8 cellular contexts compared by ENCODE assay signal in genomic region chr1:159009704-159010361, GRCh38. TPM values are rescaled to one million over a fixed set of nuclear protein-coding genes. Genes with fewer than 3 reads are reported as not detected.
DNase-seq lines count a peak whose midpoint lies in the region; ATAC-seq and TF ChIP-seq lines count a peak whose summit lies in the region.

IFI16 (plus strand) TSS chr1:159009907; CDS start chr1:159014681, 4,774 bp downstream.

- H3K27ac ChIP-seq in HL-60 (replicated peaks) (peak within 1 kb of the TSS; percentile 67), caudate nucleus (ENCODE audit: low read depth, low read length) (peak within 1 kb of the TSS; percentile 76), layer of hippocampus (ENCODE audit: low read depth, low read length) (peak within 1 kb of the TSS; percentile 35)

- peak within 1 kb of the TSS; percentile 75 for H3K4me3 Mint-ChIP-seq in Calu3 (ENCODE audit: low read depth, unreplicated experiment)
- peak within 1 kb of the TSS; percentile 96 for H3K4me3 Mint-ChIP-seq in T-helper 17 cell

- ATAC-seq in GM19455 (IDR thresholded peaks at IDR 0.05; ENCODE audit: unreplicated experiment) (peak; percentile 77), T-helper 17 cell (peak; percentile 79)

- H3K27me3 Mint-ChIP-seq in Calu3 (ENCODE audit: unreplicated experiment): no peaks in the 10 kb centered on the region
- H3K27me3 Mint-ChIP-seq in T-helper 17 cell: no peaks in the 10 kb centered on the region

- CTCF ChIA-PET in Calu3 (lab: Charles Lee): interaction anchor here (0.6 to 1.5 kb wide), 4 partner anchors 10 to 202 kb away, joined by 3 to 5 read pairs (median 4); no protein-coding TSS in a partner anchor

- peak within 1 kb of the TSS; percentile 21 for H3K4me3 ChIP-seq in HL-60 (replicated peaks; ENCODE audit: insufficient read depth, low read length)

- TSS peak; percentile 76 for BruUV-seq in Calu3 (replicated peaks; lab: Mats Ljungman, UMichigan)

- H3K27ac Mint-ChIP-seq in Calu3 (ENCODE audit: unreplicated experiment) (peak within 1 kb of the TSS; percentile 90), T-helper 17 cell (peak within 1 kb of the TSS; percentile 99)

- DNase-seq in Calu3 (peak; percentile 58), HL-60 (ENCODE audit: low read depth in 1 of 2, low spot score in 1 of 2) (peak; percentile 61 to 73), T-helper 17 cell (no peak), caudate nucleus (lab: John Stamatoyannopoulos, UW) (peak in 2 of 61 donors; percentile 5 to 10), NCI-H82 (lab: John Stamatoyannopoulos, UW) (no peak)
- DNase-seq in stimulated activated CD4-positive, alpha-beta T cell treated with anti-CD3 and anti-CD28 coated beads, Interleukin-4, amount 100 ng/mL, for 4 hours: peak; percentile 23 to 72

- H3K9me3 ChIP-seq in T-helper 17 cell (ENCODE audit: control insufficient read depth, low read length, poor library complexity, severe bottlenecking): no peaks in the 10 kb centered on the region

- no peaks in the 10 kb centered on the region for H3K4me1 Mint-ChIP-seq in Calu3 (ENCODE audit: low read depth, unreplicated experiment)
- peaks cover 45% of the 10 kb centered on the region for H3K4me1 Mint-ChIP-seq in T-helper 17 cell

- intact Hi-C loops in Calu3 (cut with micrococcal nuclease; ENCODE audit: unreplicated experiment): loop anchor here (10.0 kb wide), 2 partner anchors 355 to 1515 kb away; no protein-coding TSS in a partner anchor

- H3K27me3 ChIP-seq in HL-60 (ENCODE audit: insufficient read depth, poor library complexity, severe bottlenecking): no peaks in the 10 kb centered on the region
- no peaks in the 10 kb centered on the region for H3K27me3 ChIP-seq in layer of hippocampus (ENCODE audit: control insufficient read depth, insufficient read depth, low read length)

- TF ChIP-seq CTCF in Calu3 (IDR thresholded peaks at IDR 0.05; ENCODE audit: unreplicated experiment) (no peak), HL-60 (IDR thresholded peaks at IDR 0.05; ENCODE audit: insufficient read depth, low read length) (no peak)

- H3K9me3 Mint-ChIP-seq in Calu3 (ENCODE audit: low read depth, unreplicated experiment): no peaks in the 10 kb centered on the region

- H3K36me3 Mint-ChIP-seq in Calu3 (ENCODE audit: insufficient read depth, unreplicated experiment) (peaks cover 11% of the 10 kb centered on the region), T-helper 17 cell (ENCODE audit: low read depth) (peaks cover 17% of the 10 kb centered on the region)

RNA-seq across cellular contexts. Expression of gene IFI16, which starts in this region (rescaled TPM):
- total RNA-seq in Calu3 (2022): 52.8 and 84.5 TPM in 2 replicates
- total RNA-seq in T-helper 17 cell: 10 to 100 TPM; 68.0 to 82.8 TPM

Comparison
In these comparisons a context has a peak if more than half of its experiments do, and no peak if none do; other contexts are left out.
1. DNase-seq: peak in Calu3 (single experiment), HL-60 (2 of 2) and stimulated activated CD4-positive, alpha-beta T cell treated with anti-CD3 and anti-CD28 coated beads, Interleukin-4, amount 100 ng/mL, for 4 hours (2 of 2); none in T-helper 17 cell (0 of 3) and NCI-H82 (single experiment).
2. Peak in every context shown above with its lines, with median percentiles within 50 percentile points of each other: H3K27ac ChIP-seq.